ENCODE assay signal across 8 cellular contexts in genomic region chr6:139980631-139981030, GRCh38.
DNase-seq lines count a peak whose midpoint lies in the region; TF ChIP-seq lines count a peak whose summit lies in the region.
"Not testable (repeated sequence)": the region's sequence is repeated elsewhere in the genome, so short reads cannot be mapped to it uniquely, and the experiment has no call there.

No MANE protein-coding gene starts in this region.

- H3K9ac ChIP-seq in mammary epithelial cell (ENCODE audit: insufficient read depth, low read length) = not testable (repeated sequence)

- not testable (repeated sequence) for H3K9me3 ChIP-seq in mammary epithelial cell (replicated peaks; ENCODE audit: insufficient read depth, low read length); tibial artery

- H2AFZ ChIP-seq in mammary epithelial cell (ENCODE audit: low read depth, low read length) = peak overlapping the region; percentile 31

- not testable (repeated sequence) for H3K36me3 ChIP-seq in mammary epithelial cell (ENCODE audit: insufficient read depth, low read length); kidney epithelial cell (ENCODE audit: control insufficient read depth, insufficient read depth, low read length); tibial artery

- H3K4me1 Mint-ChIP-seq in osteocyte (ENCODE audit: unreplicated experiment) = peaks cover 82% of the 10 kb centered on the region

- H3K4me1 ChIP-seq in mammary epithelial cell (ENCODE audit: insufficient read depth, low read length) = peaks cover 32% of the 10 kb centered on the region
- H3K4me1 ChIP-seq in tibial artery = peaks cover 0 to 64% (median 21%) of the 10 kb centered on the region in 4 donors

- H3K27me3 Mint-ChIP-seq in osteocyte (ENCODE audit: unreplicated experiment) = not testable (repeated sequence)

- H3K27ac ChIP-seq in mammary epithelial cell (ENCODE audit: insufficient read depth, low read depth, low read length) = peak overlapping the region; percentile 4
- peak overlapping the region; percentile 67 to 68 for H3K27ac ChIP-seq in tibial artery

- H3K9me3 Mint-ChIP-seq in osteocyte (ENCODE audit: unreplicated experiment) = not testable (repeated sequence)

- H3K79me2 ChIP-seq in mammary epithelial cell (ENCODE audit: insufficient read depth, low read length) = not testable (repeated sequence)

- intact Hi-C loops in mammary epithelial cell (cut with micrococcal nuclease) = loop anchor here (5.0 kb wide), 1 partner anchor 608 kb away; the partner anchor contains the start of gene CITED2
- intact Hi-C loops in tibial artery (cut with DNase I; ENCODE audit: low total_unique reads) = not testable (repeated sequence)

- 0% methylated on average over 3 of the region's 3 CpGs for WGBS in mammary epithelial cell (ENCODE audit: low coverage, missing lambda C conversion rate)

- BruUV-seq in mammary epithelial cell (replicated peaks; lab: Mats Ljungman, UMichigan) = not testable (repeated sequence)

- peak; percentile 73 for DNase-seq in AG09309 (ENCODE audit: low read depth)
- peak; percentile 82 for DNase-seq in HK-2 (ENCODE audit: unreplicated experiment)
- peak; percentile 87 for DNase-seq in SK-MEL-5 (ENCODE audit: low read depth, low spot score)
- DNase-seq in mammary epithelial cell = peak; percentile 53
- peak; percentile 86 for DNase-seq in fibroblast of pulmonary artery (ENCODE audit: low read depth)
- DNase-seq in kidney epithelial cell (ENCODE audit: low read depth) = peak; percentile 84
- not testable (repeated sequence) for DNase-seq in osteocyte (ENCODE audit: extremely low spot score, unreplicated experiment); tibial artery

- dilution Hi-C loops in mammary epithelial cell (cut with HindIII; ENCODE audit: low sequenced_read_pairs) = not testable (repeated sequence)

- not testable (repeated sequence) for H4K20me1 ChIP-seq in mammary epithelial cell (ENCODE audit: insufficient read depth, low read length)

- not testable (repeated sequence) for TF ChIP-seq CTCF in AG09309 (IDR thresholded peaks at IDR 0.05; ENCODE audit: control insufficient read depth, insufficient read depth, low read depth, low read length, missing control alignments); mammary epithelial cell (conservative IDR thresholded peaks at IDR 0.05 in 1 of 2, IDR thresholded peaks at IDR 0.05 in 1 of 2; ENCODE audit: extremely low read depth in 1 of 2, insufficient read depth in 1 of 2, low read depth in 1 of 2, low read length in 2 of 2); fibroblast of pulmonary artery (IDR thresholded peaks at IDR 0.05; ENCODE audit: low read length, missing control alignments); kidney epithelial cell (IDR thresholded peaks at IDR 0.05; ENCODE audit: insufficient read depth, low read length, poor library complexity, severe bottlenecking); osteocyte (IDR thresholded peaks at IDR 0.05); tibial artery (IDR thresholded peaks at IDR 0.05)

- not testable (repeated sequence) for H3K36me3 Mint-ChIP-seq in osteocyte (ENCODE audit: unreplicated experiment)

- H3K4me3 ChIP-seq in AG09309 (ENCODE audit: control insufficient read depth, low read depth, low read length); mammary epithelial cell (replicated peaks in 1 of 3; ENCODE audit: insufficient read depth in 1 of 3, low read depth in 2 of 3, low read length in 3 of 3); fibroblast of pulmonary artery (replicated peaks; ENCODE audit: low read depth, low read length); kidney epithelial cell (ENCODE audit: low read depth, low read length); tibial artery: not testable (repeated sequence)

- not testable (repeated sequence) for H3K4me3 Mint-ChIP-seq in osteocyte (ENCODE audit: unreplicated experiment)

- not testable (repeated sequence) for H3K4me2 ChIP-seq in mammary epithelial cell (ENCODE audit: insufficient read depth, low read depth, low read length)

- in situ Hi-C loops in SK-MEL-5 (cut with HindIII; ENCODE audit: low pct_unique_long_range_greater_than_20kb, low sequenced_read_pairs); mammary epithelial cell (cut with MboI; ENCODE audit: low sequenced_read_pairs in 2 of 2): not testable (repeated sequence)

- CTCF ChIA-PET in mammary epithelial cell (lab: Charles Lee; ENCODE audit: low non-redundant PET) = not testable (repeated sequence)

- not testable (repeated sequence) for H3K27me3 ChIP-seq in mammary epithelial cell (ENCODE audit: insufficient read depth, low read length); kidney epithelial cell (ENCODE audit: control insufficient read depth, insufficient read depth, low read length); tibial artery

- peak overlapping the region; percentile 96 for H3K27ac Mint-ChIP-seq in osteocyte (ENCODE audit: unreplicated experiment)
